1 cellular context compared by ENCODE assay signal in genomic region chr15:78360958-78361714, GRCh38.
TF ChIP-seq lines count a peak whose summit lies in the region.

No MANE protein-coding gene starts in this region.

TF ChIP-seq in K562, 482 proteins besides CTCF, POLR2A, EP300 and RAD21 (continued from another document):
- TF ChIP-seq ZNF518B (CRISPR knock-in tag; IDR thresholded peaks at IDR 0.05) (no peak), ZNF133 (CRISPR knock-in tag; IDR thresholded peaks at IDR 0.05) (no peak), RAD51 (IDR thresholded peaks at IDR 0.05; ENCODE audit: borderline replicate concordance, low read depth) (peak; percentile 46; the same call in 1 of the 2 replicates)
